29 cellular contexts compared by ENCODE assay signal in genomic region chr3:10530241-10530640, GRCh38. TPM values are rescaled to one million over a fixed set of nuclear protein-coding genes. Genes with fewer than 3 reads are reported as not detected.
"Had no signal": no experiment of that assay in that cellular context is flagged by ENCODE, and none has a peak within 500 bp of the region (broad histone marks: within the 10 kb centered on the region; RNA-seq: fewer than 3 reads in every experiment).

No MANE protein-coding gene starts in this region.

- H3K4me3 Mint-ChIP-seq: activated naive CD4-positive, alpha-beta T cell treated with anti-CD3 and anti-CD28 coated beads, Interleukin-2, amount 50 U/mL, for 24 hours; effector memory CD8-positive, alpha-beta T cell; naive thymus-derived CD4-positive, alpha-beta T cell had no signal

- H3K4me1 Mint-ChIP-seq: activated naive CD4-positive, alpha-beta T cell treated with anti-CD3 and anti-CD28 coated beads, Interleukin-2, amount 50 U/mL, for 24 hours had no signal

- H3K27me3 ChIP-seq: body of pancreas, colonic mucosa, dorsolateral prefrontal cortex, right atrium auricular region, thyroid gland had no signal

- H3K9ac ChIP-seq: parathyroid adenoma had no signal

- H3K9me3 Mint-ChIP-seq: activated naive CD4-positive, alpha-beta T cell treated with anti-CD3 and anti-CD28 coated beads, Interleukin-2, amount 50 U/mL, for 24 hours; activated T-helper 2 cell treated with anti-CD3 and anti-CD28 coated beads, Interferon-gamma antibody, Interleukin-2, Interleukin-4, amounts not matched to agents 10 μg/mL and 5 μg/mL and 100 μg/mL, durations not matched to agents 14 hours and 24 hours and 36 hours; effector memory CD8-positive, alpha-beta T cell; naive thymus-derived CD4-positive, alpha-beta T cell had no signal

- H3K4me1 ChIP-seq: body of pancreas, colonic mucosa, gastroesophageal sphincter, parathyroid adenoma, right atrium auricular region, thyroid gland had no signal

- H3K27ac Mint-ChIP-seq: activated naive CD4-positive, alpha-beta T cell treated with anti-CD3 and anti-CD28 coated beads, Interleukin-2, amount 50 U/mL, for 24 hours; activated T-helper 2 cell treated with anti-CD3 and anti-CD28 coated beads, Interferon-gamma antibody, Interleukin-2, Interleukin-4, amounts not matched to agents 10 μg/mL and 5 μg/mL and 100 μg/mL, durations not matched to agents 14 hours and 24 hours and 36 hours; effector memory CD8-positive, alpha-beta T cell; naive thymus-derived CD4-positive, alpha-beta T cell had no signal

- DNase-seq: activated CD4-positive, alpha-beta T cell treated with anti-CD3 and anti-CD28 coated beads for 48 hours; activated CD4-positive, alpha-beta T cell treated with anti-CD3 and anti-CD28 coated beads, Interleukin-2, amount 50 U/mL, for 48 hours; activated CD4-positive, CD25-positive, alpha-beta regulatory T cell; anterior cingulate cortex; body of pancreas; cerebellar nuclear complex; effector memory CD8-positive, alpha-beta T cell; left cardiac atrium; midbrain; nucleus accumbens; stimulated activated CD4-positive, alpha-beta T cell treated with anti-CD3 and anti-CD28 coated beads, Interleukin-2, amount 100 ng/mL, for 48 hours; stimulated activated naive CD8-positive, alpha-beta T cell treated with anti-CD3 and anti-CD28 coated beads, Interleukin-15, Interleukin-2, amounts not matched to agents 100 U/mL and 50 U/mL, for 24 hours; thyroid gland had no signal

- H3K4me3 ChIP-seq: body of pancreas, colonic mucosa, dorsolateral prefrontal cortex, gastroesophageal sphincter, hepatocyte, right atrium auricular region, thyroid gland had no signal

- H3K27ac ChIP-seq: body of pancreas, colonic mucosa, dorsolateral prefrontal cortex, gastroesophageal sphincter, hepatocyte, parathyroid adenoma, right atrium auricular region, thyroid gland had no signal

- H3K36me3 ChIP-seq: colonic mucosa, gastroesophageal sphincter, right atrium auricular region, thyroid gland had no signal

- H3K36me3 Mint-ChIP-seq: activated naive CD4-positive, alpha-beta T cell treated with anti-CD3 and anti-CD28 coated beads, Interleukin-2, amount 50 U/mL, for 24 hours; naive thymus-derived CD4-positive, alpha-beta T cell had no signal

- H3K9me3 ChIP-seq: body of pancreas, colonic mucosa, gastroesophageal sphincter, right atrium auricular region, thyroid gland had no signal

- ATAC-seq: body of pancreas; effector memory CD8-positive, alpha-beta T cell; gastroesophageal sphincter; left cardiac atrium; naive thymus-derived CD4-positive, alpha-beta T cell; stimulated activated naive CD8-positive, alpha-beta T cell treated with anti-CD3 and anti-CD28 coated beads, Interleukin-15, Interleukin-2, amounts not matched to agents 100 U/mL and 50 U/mL, for 24 hours had no signal

RNA-seq across cellular contexts. Expression of gene ATP2B2, which starts 24.9 kb away (rescaled TPM):
- total RNA-seq: activated CD8-positive, alpha-beta memory T cell treated with anti-CD3 and anti-CD28 coated beads for 36 hours; activated T-helper 2 cell treated with anti-CD3 and anti-CD28 coated beads, Interferon-gamma antibody, Interleukin-2, Interleukin-4, amounts not matched to agents 10 μg/mL and 5 μg/mL and 100 μg/mL, durations not matched to agents 14 hours and 24 hours and 36 hours; endothelial cell of umbilical vein; fibroblast of lung; fibroblast of villous mesenchyme; naive thymus-derived CD4-positive, alpha-beta T cell; pulmonary artery endothelial cell; T-helper 1 cell treated with Interleukin-12 subunit alpha and Interleukin-12 subunit beta and Interleukin-4 antibody, amounts not matched to agents 30 ng/mL and 1 ng/mL, for 36 hours had no signal
- polyA plus RNA-seq: endothelial cell of umbilical vein; fibroblast of lung; keratinocyte; naive thymus-derived CD4-positive, alpha-beta T cell had no signal
